In genomic region chr3:149393355-149394165, GRCh38 we compare ENCODE assay signal across 8 cellular contexts. TPM values are rescaled to one million over a fixed set of nuclear protein-coding genes. Genes with fewer than 3 reads are reported as not detected.
A peak's percentile ranks its signal among the peaks of the same experiment; 100 is the strongest.
DNase-seq lines count a peak whose midpoint lies in the region; ATAC-seq and TF ChIP-seq lines count a peak whose summit lies in the region.

No MANE protein-coding gene starts in this region.

- no peaks in the 10 kb centered on the region for H3K9me3 ChIP-seq in SK-N-MC (ENCODE audit: low read depth, low read length)
- no peaks in the 10 kb centered on the region for H3K9me3 ChIP-seq in vagina

- peak; percentile 7 for DNase-seq in activated naive CD4-positive, alpha-beta T cell treated with Interleukin-2 at 50 U/mL for 16 hours
- no peak for DNase-seq in activated naive CD4-positive, alpha-beta T cell (lab: John Stamatoyannopoulos, UW)
- DNase-seq in NCI-H1092 (lab: John Stamatoyannopoulos, UW) (peak; percentile 47), SK-N-MC (ENCODE audit: low read depth, low spot score) (no peak), erythroblast (lab: John Stamatoyannopoulos, UW) (peak; percentile 54 to 56), mucosa of gallbladder (ENCODE audit: low spot score) (peak; percentile 77), vagina (ENCODE audit: extremely low spot score in 2 of 2) (no peak)

- H3K9ac ChIP-seq in SK-N-MC (ENCODE audit: insufficient read length), result peak overlapping the region; percentile 31

- H3K4me3 ChIP-seq in SK-N-MC (peak overlapping the region; percentile 69), vagina (no peak overlapping the region)

- intact Hi-C loops in vagina (cut with DNase I), result loop anchor here (10.0 kb wide), 1 partner anchor 81 kb away; the partner anchor contains the start of gene TM4SF4

- H3K27me3 ChIP-seq in vagina, result no peaks in the 10 kb centered on the region

- peak; percentile 18 to 48 (median 37) for TF ChIP-seq CTCF in vagina (IDR thresholded peaks at IDR 0.05)

- TF ChIP-seq POLR2A in erythroblast (IDR thresholded peaks at IDR 0.05; ENCODE audit: low read length) (no peak), vagina (IDR thresholded peaks at IDR 0.05) (no peak)

- ATAC-seq in HG02610 (IDR thresholded peaks at IDR 0.05; ENCODE audit: unreplicated experiment), result peak; percentile 79

- H3K4me1 ChIP-seq in vagina, result no peaks in the 10 kb centered on the region

- H3K36me3 ChIP-seq in SK-N-MC (ENCODE audit: insufficient read depth, low read length), result no peaks in the 10 kb centered on the region
- H3K36me3 ChIP-seq in vagina, result no peaks in the 10 kb centered on the region

- peak overlapping the region; percentile 73 for H3K27ac ChIP-seq in SK-N-MC
- H3K27ac ChIP-seq in vagina, result no peak overlapping the region

RNA-seq across cellular contexts. Expression of gene TM4SF1, which starts 16.1 kb away (rescaled TPM):
- 139 TPM for total RNA-seq in mucosa of gallbladder
- 97.7 TPM for total RNA-seq in vagina

Comparison
In these comparisons a context has a peak if more than half of its experiments do, and no peak if none do; other contexts are left out.
1. DNase-seq: peak in activated naive CD4-positive, alpha-beta T cell treated with Interleukin-2 at 50 U/mL for 16 hours (single experiment), NCI-H1092 (single experiment), erythroblast (2 of 2) and mucosa of gallbladder (single experiment); none in activated naive CD4-positive, alpha-beta T cell (0 of 4), SK-N-MC (single experiment) and vagina (0 of 2).